In the genomic region with DNA sequence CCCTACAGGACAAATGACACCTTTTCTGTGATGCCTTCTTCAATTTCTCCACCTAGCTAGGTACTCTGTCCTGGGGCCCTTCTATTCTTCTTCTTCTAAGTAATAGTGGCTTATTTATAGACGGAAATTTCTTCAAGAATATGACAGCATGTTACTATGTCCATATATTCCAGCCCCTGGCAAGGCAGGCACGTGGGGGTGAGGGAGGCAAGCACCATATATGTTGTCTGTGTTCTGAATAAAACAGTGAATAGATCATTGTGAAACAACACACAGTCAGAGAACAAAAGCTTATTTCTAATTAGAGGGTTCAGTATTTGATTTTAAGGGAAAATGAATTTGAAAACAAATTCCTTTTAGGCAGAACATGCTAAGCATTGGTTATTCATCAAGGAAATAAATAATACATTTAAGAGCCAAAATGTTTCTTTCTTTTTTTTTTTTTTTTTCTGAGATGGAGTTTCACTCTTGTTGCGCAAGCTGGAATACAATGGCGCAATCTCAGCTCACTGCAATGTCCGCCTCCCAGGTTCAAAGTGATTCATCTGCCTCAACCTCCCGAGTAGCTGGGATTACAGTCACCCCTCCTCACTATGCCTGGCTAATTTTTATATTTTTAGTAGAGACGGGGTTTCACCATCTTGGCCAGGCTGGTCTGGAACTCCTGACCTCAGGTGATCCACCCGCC, we compare ENCODE assay signal across 13 cellular contexts. TPM values are rescaled to one million over a fixed set of nuclear protein-coding genes. Genes with fewer than 3 reads are reported as not detected.
DNase-seq lines count a peak whose midpoint lies in the region; ATAC-seq and TF ChIP-seq lines count a peak whose summit lies in the region.
"Had no signal": no experiment of that assay in that cellular context is flagged by ENCODE, and none has a peak within 500 bp of the region (broad histone marks: within the 10 kb centered on the region; RNA-seq: fewer than 3 reads in every experiment).

No MANE protein-coding gene starts in this region.

- H2BK120ac ChIP-seq in neuronal stem cell (ENCODE audit: low read depth, low read length): no peak overlapping the region

- H2AK5ac ChIP-seq in neuronal stem cell (ENCODE audit: low read depth, low read length): no peak overlapping the region

- peaks cover 22% of the 10 kb centered on the region for H3F3A ChIP-seq in GM23248 (ENCODE audit: insufficient read depth)

- POLR2A ChIA-PET in RWPE1 (lab: Yijun Ruan, JAX; ENCODE audit: low non-redundant PET): no interaction called here

- H3K4me2 ChIP-seq in GM23248 (ENCODE audit: unreplicated experiment) (peak overlapping the region; percentile 48), neuronal stem cell (ENCODE audit: insufficient read depth, low read length, poor library complexity, severe bottlenecking) (no peak overlapping the region)

- H3K27ac ChIP-seq in GM23248: peak overlapping the region; percentile 24
- peak overlapping the region; percentile 71 for H3K27ac ChIP-seq in RWPE1
- no peak overlapping the region for H3K27ac ChIP-seq in neuronal stem cell (replicated peaks; ENCODE audit: low read length)

- H3K27me3 ChIP-seq in GM23248 (replicated peaks; ENCODE audit: insufficient read depth) (no peaks in the 10 kb centered on the region), neuronal stem cell (ENCODE audit: control insufficient read depth in 3 of 3, insufficient read depth in 3 of 3, low read depth in 1 of 3, low read length in 3 of 3) (no peaks in the 10 kb centered on the region)

- ATAC-seq in esophagus mucosa (peak; percentile 53), GM21447 (IDR thresholded peaks at IDR 0.05; ENCODE audit: unreplicated experiment) (no peak)

- no peak overlapping the region for H3K4ac ChIP-seq in neuronal stem cell (ENCODE audit: low read length)

- H2AFZ ChIP-seq in GM23248 (no peak overlapping the region), neuronal stem cell (ENCODE audit: low read length) (no peak overlapping the region)

- peaks cover 31% of the 10 kb centered on the region; the same call in 1 of the 2 replicates for H3K36me3 ChIP-seq in GM23248 (ENCODE audit: low read depth)
- peaks cover 37 to 87% of the 10 kb centered on the region in 2 donors for H3K36me3 ChIP-seq in neuronal stem cell (replicated peaks in 1 of 2; ENCODE audit: control insufficient read depth in 2 of 2, insufficient read depth in 2 of 2, low read length in 2 of 2)

- in situ Hi-C loops in GM23248 (cut with MboI): no loop called here

- H3K9me3 ChIP-seq in GM23248 (ENCODE audit: low read depth) (no peaks in the 10 kb centered on the region), neuronal stem cell (replicated peaks in 1 of 2; ENCODE audit: control insufficient read depth in 2 of 2, insufficient read depth in 1 of 2, low read depth in 1 of 2, low read length in 2 of 2) (no peaks in the 10 kb centered on the region)

- no peak overlapping the region for H2BK15ac ChIP-seq in neuronal stem cell (ENCODE audit: low read length)

- H3K14ac ChIP-seq in neuronal stem cell (ENCODE audit: low read length): no peak overlapping the region

- H3K79me2 ChIP-seq in GM23248 (ENCODE audit: insufficient read depth): no peaks in the 10 kb centered on the region

- no peaks in the 10 kb centered on the region for H3K9me2 ChIP-seq in GM23248 (ENCODE audit: insufficient read depth)

- H3K9ac ChIP-seq in GM23248 (no peak overlapping the region), neuronal stem cell (ENCODE audit: low read depth, low read length, poor library complexity) (no peak overlapping the region)

- no peak overlapping the region for H4K8ac ChIP-seq in neuronal stem cell (ENCODE audit: low read depth, low read length)

- H3K4me1 ChIP-seq in GM23248 (ENCODE audit: insufficient read depth): peaks cover 26% of the 10 kb centered on the region
- H3K4me1 ChIP-seq in neuronal stem cell (ENCODE audit: control insufficient read depth in 2 of 2, insufficient read depth in 1 of 2, low read depth in 1 of 2, low read length in 2 of 2): peaks cover 2 to 3% of the 10 kb centered on the region in 2 donors

- no peaks in the 10 kb centered on the region for H3K79me1 ChIP-seq in neuronal stem cell (ENCODE audit: low read depth, low read length)

- 61 to 64% methylated on average over 8 of the region's 8 CpGs for WGBS in GM23248 (ENCODE audit: low coverage in 1 of 2, low lambda C conversion rate in 2 of 2, missing lambda C conversion rate in 2 of 2), 2 experiments
- no CpG with 5 or more reads among the region's 8 CpGs for WGBS in neuronal stem cell (ENCODE audit: extremely low coverage in 2 of 2, insufficient read length in 2 of 2, insufficient replicate concordance in 1 of 2), 2 donors

- no peak overlapping the region for H3K23ac ChIP-seq in neuronal stem cell (ENCODE audit: low read depth, low read length, poor library complexity)

- no peak for TF ChIP-seq CTCF in RWPE1 (conservative IDR thresholded peaks at IDR 0.05; ENCODE audit: low read depth)

- H4K91ac ChIP-seq in neuronal stem cell (ENCODE audit: low read depth, low read length, poor library complexity): no peak overlapping the region

- no peaks in the 10 kb centered on the region for H4K20me1 ChIP-seq in GM23248 (ENCODE audit: insufficient read depth)

- CTCF ChIA-PET in RWPE1 (lab: Yijun Ruan, JAX): interaction anchor here (0.6 kb wide), 1 partner anchor 15 kb away, joined by 4 read pairs; no protein-coding TSS in a partner anchor

- H3K4me3 ChIP-seq in GM23248 (no peak overlapping the region), neuronal stem cell (ENCODE audit: low read length in 2 of 2) (no peak overlapping the region)

- H2BK5ac ChIP-seq in neuronal stem cell (ENCODE audit: low read length): no peak overlapping the region

- H2BK12ac ChIP-seq in neuronal stem cell (ENCODE audit: low read length): no peak overlapping the region

- DNase-seq in GM23248: peak; percentile 68
- no peak for DNase-seq in RWPE1 (ENCODE audit: low spot score)
- DNase-seq in renal cortical epithelial cell (ENCODE audit: low read depth): peak; percentile 64
- DNase-seq in NCI-H2107 treated with DMSO at 0.1 percent for 48 hours (lab: John Stamatoyannopoulos, UW; ENCODE audit: unreplicated experiment): no peak
- DNase-seq in neuronal stem cell (ENCODE audit: low spot score): no peak
- no peak for DNase-seq in cerebellum (ENCODE audit: low spot score)
- DNase-seq: activated B cell treated with CpG ODN at 0.5 μM for 24 hours; activated effector memory CD4-positive, alpha-beta T cell treated with Interleukin-2 at 50 U/mL for 16 hours; DMS 273 treated with DMSO at 0.1 percent for 48 hours; RPMI8226; stimulated activated naive CD8-positive, alpha-beta T cell treated with anti-CD3 and anti-CD28 coated beads, Interleukin-15, Interleukin-2, amounts not matched to agents 100 U/mL and 50 U/mL, for 24 hours had no signal

- H3K18ac ChIP-seq in neuronal stem cell (ENCODE audit: low read length): no peak overlapping the region

RNA-seq across cellular contexts. Expression of gene HEBP2, which starts 6.2 kb away (rescaled TPM):
- total RNA-seq in GM23248 (2014; rRNA removed; shearing (Covaris generic)): 32.4 and 62.8 TPM in 2 replicates
- 101 and 102 TPM in 2 replicates for polyA plus RNA-seq in GM23248 (2016; fragmentation: Nextera tagmentation; extraction: Ambion mirVana)
- total RNA-seq in esophagus mucosa: 162 TPM
- 39.0 and 80.4 TPM in 2 replicates for total RNA-seq in renal cortical epithelial cell
- 88.8 TPM for polyA plus RNA-seq in neuronal stem cell (2013, experiment 1 of 2)
- polyA plus RNA-seq in neuronal stem cell (2013, experiment 2 of 2): 86.0 TPM
- 4.4 TPM for total RNA-seq in cerebellum

RNA-seq across cellular contexts. Expression of gene SMIM28, which starts 32.5 kb away (rescaled TPM):
- not detected in 2 replicates for total RNA-seq in GM23248 (2014; rRNA removed; shearing (Covaris generic))
- polyA plus RNA-seq in GM23248 (2016; fragmentation: Nextera tagmentation; extraction: Ambion mirVana): not detected in 2 replicates
- not detected for total RNA-seq in esophagus mucosa
- total RNA-seq in renal cortical epithelial cell: not detected in 2 replicates
- polyA plus RNA-seq in neuronal stem cell (2013, experiment 1 of 2): not detected
- not detected for polyA plus RNA-seq in neuronal stem cell (2013, experiment 2 of 2)
- total RNA-seq in cerebellum: not detected
- total RNA-seq: activated B cell treated with CpG ODN at 0.5 μM for 24 hours had no signal

Comparison
In these comparisons a context has a peak if more than half of its experiments do, and no peak if none do; other contexts are left out.
1. DNase-seq: peak in GM23248 (single experiment) and renal cortical epithelial cell (single experiment); none in RWPE1 (single experiment), NCI-H2107 treated with DMSO at 0.1 percent for 48 hours (single experiment), neuronal stem cell (single experiment) and cerebellum (single experiment).